ENCODE assay signal across 8 cellular contexts in genomic region chr6:132530293-132530974, GRCh38. TPM values are rescaled to one million over a fixed set of nuclear protein-coding genes. Genes with fewer than 3 reads are reported as not detected.
DNase-seq lines count a peak whose midpoint lies in the region; ATAC-seq and TF ChIP-seq lines count a peak whose summit lies in the region.

No MANE protein-coding gene starts in this region.

- H3K27ac ChIP-seq in AG04450 (ENCODE audit: low read depth, low read length) (no peak overlapping the region), mesenchymal stem cell (ENCODE audit: low read length, poor library complexity, severe bottlenecking) (no peak overlapping the region)

- H2BK12ac ChIP-seq in mesenchymal stem cell (ENCODE audit: low read length in 2 of 2), result no peak overlapping the region

- H3K27me3 ChIP-seq in AG04450 (ENCODE audit: control insufficient read depth, insufficient read depth, low read length) (peaks cover 7% of the 10 kb centered on the region), mesenchymal stem cell (ENCODE audit: control insufficient read depth in 1 of 2, insufficient read depth in 1 of 2, low read length in 2 of 2) (no peaks in the 10 kb centered on the region)

- no peak overlapping the region for H3K23ac ChIP-seq in mesenchymal stem cell (ENCODE audit: low read length in 2 of 2)

- TF ChIP-seq CTCF in AG04450 (IDR thresholded peaks at IDR 0.05; ENCODE audit: low read depth, low read length), result peak; percentile 76

- ATAC-seq in GM18861 (IDR thresholded peaks at IDR 0.05; ENCODE audit: unreplicated experiment), result peak; percentile 76
- peak; percentile 87 for ATAC-seq in HG03196 (IDR thresholded peaks at IDR 0.05; ENCODE audit: unreplicated experiment)

- H2AFZ ChIP-seq in mesenchymal stem cell (ENCODE audit: low read depth, low read length), result no peak overlapping the region

- H3K14ac ChIP-seq in mesenchymal stem cell (ENCODE audit: low read length in 2 of 2), result no peak overlapping the region

- CTCF ChIA-PET in AG04450 (lab: Charles Lee), result interaction anchor here (0.5 to 4.3 kb wide), 29 partner anchors 8 to 1002 kb away, joined by 3 to 25 read pairs (median 4); partner anchors contain the start of genes SLC18B1, STX7 and TAAR8

- no peak overlapping the region for H4K8ac ChIP-seq in mesenchymal stem cell (ENCODE audit: low read length)

- H3K18ac ChIP-seq in mesenchymal stem cell (ENCODE audit: low read depth in 1 of 2, low read length in 2 of 2), result no peak overlapping the region

- H3K36me3 ChIP-seq in mesenchymal stem cell (ENCODE audit: control insufficient read depth in 1 of 2, insufficient read depth in 2 of 2, low read depth in 1 of 2, low read length in 2 of 2), result no peaks in the 10 kb centered on the region

- H3K79me1 ChIP-seq in mesenchymal stem cell (replicated peaks; ENCODE audit: low read length, poor library complexity, severe bottlenecking), result no peaks in the 10 kb centered on the region

- H2BK15ac ChIP-seq in mesenchymal stem cell (ENCODE audit: low read depth, poor library complexity, severe bottlenecking), result no peak overlapping the region

- H3K4me3 ChIP-seq in AG04450 (ENCODE audit: low read depth, low read length) (no peak overlapping the region), mesenchymal stem cell (ENCODE audit: insufficient read depth in 1 of 2, low read depth in 1 of 2, low read length in 2 of 2) (peak overlapping the region in 1 of 2 experiments; percentile 45)

- no peak overlapping the region for H3K4ac ChIP-seq in mesenchymal stem cell (ENCODE audit: low read depth in 1 of 2, low read length in 2 of 2)

- H3K4me1 ChIP-seq in mesenchymal stem cell (ENCODE audit: control insufficient read depth, insufficient read depth, low read depth, low read length), result no peaks in the 10 kb centered on the region

- WGBS in mesenchymal stem cell, result 27% methylated on average over 9 of the region's 9 CpGs

- H3K4me2 ChIP-seq in mesenchymal stem cell (ENCODE audit: low read length, poor library complexity, severe bottlenecking), result peak overlapping the region; percentile 56

- no peak overlapping the region for H2BK5ac ChIP-seq in mesenchymal stem cell (ENCODE audit: low read depth, low read length, poor library complexity, severe bottlenecking)

- DNase-seq in AG04450 (ENCODE audit: low read depth, low spot score) (peak; percentile 29), NCI-H510A treated with DMSO at 0.1 percent for 48 hours (lab: John Stamatoyannopoulos, UW) (peak; percentile 45), ecto neural progenitor cell (ENCODE audit: low spot score) (peak; percentile 63), mesenchymal stem cell (peak; percentile 68)
- DNase-seq in activated CD4-positive, alpha-beta T cell treated with anti-CD3 and anti-CD28 coated beads, Interleukin-2, amount 50 U/mL, for 1 hour, result peak; percentile 59
- peak; percentile 23 to 30 for DNase-seq in stimulated activated CD8-positive, alpha-beta memory T cell treated with anti-CD3 and anti-CD28 coated beads, Interleukin-2, amount 100 ng/mL, for 48 hours (ENCODE audit: low read depth in 2 of 2)

- H4K91ac ChIP-seq in mesenchymal stem cell (ENCODE audit: low read length), result no peak overlapping the region

- POLR2A ChIA-PET in AG04450 (lab: Yijun Ruan, JAX), result no interaction called here

- H3K9ac ChIP-seq in mesenchymal stem cell (ENCODE audit: low read length), result no peak overlapping the region

- H2AK5ac ChIP-seq in mesenchymal stem cell (ENCODE audit: low read length, severe bottlenecking), result no peak overlapping the region

- H3K9me3 ChIP-seq in AG04450 (ENCODE audit: control insufficient read depth, insufficient read depth, low read length) (no peaks in the 10 kb centered on the region), mesenchymal stem cell (ENCODE audit: control insufficient read depth, low read length) (peaks cover 6% of the 10 kb centered on the region)

- H2BK120ac ChIP-seq in mesenchymal stem cell (ENCODE audit: low read depth, low read length), result no peak overlapping the region

RNA-seq across cellular contexts. Expression of gene TAAR9, which starts 7.6 kb away (rescaled TPM):
- polyA plus RNA-seq in AG04450 (2011; rRNA removed), result not detected in 2 replicates
- polyA minus RNA-seq in AG04450 (2011; rRNA and poly(A)+ RNA removed), result not detected in 2 replicates
- polyA plus RNA-seq in mesenchymal stem cell (2013, experiment 1 of 2), result not detected
- polyA plus RNA-seq in mesenchymal stem cell (2013, experiment 2 of 2), result not detected

RNA-seq across cellular contexts. Expression of gene STX7, which starts 17.5 kb away (rescaled TPM):
- 37.0 and 42.7 TPM in 2 replicates for polyA plus RNA-seq in AG04450 (2011; rRNA removed)
- 43.2 and 53.3 TPM in 2 replicates for polyA minus RNA-seq in AG04450 (2011; rRNA and poly(A)+ RNA removed)
- polyA plus RNA-seq in mesenchymal stem cell (2013, experiment 1 of 2), result 32.9 TPM
- polyA plus RNA-seq in mesenchymal stem cell (2013, experiment 2 of 2), result 31.0 TPM

RNA-seq across cellular contexts. Expression of gene TAAR8, which starts 22.0 kb away (rescaled TPM):
- polyA plus RNA-seq in AG04450 (2011; rRNA removed), result not detected in 2 replicates
- not detected in 2 replicates for polyA minus RNA-seq in AG04450 (2011; rRNA and poly(A)+ RNA removed)
- polyA plus RNA-seq in mesenchymal stem cell (2013, experiment 1 of 2), result not detected
- polyA plus RNA-seq in mesenchymal stem cell (2013, experiment 2 of 2), result not detected

RNA-seq across cellular contexts. Expression of gene TAAR6, which starts 39.7 kb away (rescaled TPM):
- polyA plus RNA-seq in AG04450 (2011; rRNA removed), result not detected in 2 replicates
- not detected in 2 replicates for polyA minus RNA-seq in AG04450 (2011; rRNA and poly(A)+ RNA removed)
- not detected for polyA plus RNA-seq in mesenchymal stem cell (2013, experiment 1 of 2)
- polyA plus RNA-seq in mesenchymal stem cell (2013, experiment 2 of 2), result not detected

RNA-seq across cellular contexts. Expression of gene TAAR5, which starts 59.1 kb away (rescaled TPM):
- not detected in 2 replicates for polyA plus RNA-seq in AG04450 (2011; rRNA removed)
- not detected in 2 replicates for polyA minus RNA-seq in AG04450 (2011; rRNA and poly(A)+ RNA removed)
- not detected for polyA plus RNA-seq in mesenchymal stem cell (2013, experiment 1 of 2)
- polyA plus RNA-seq in mesenchymal stem cell (2013, experiment 2 of 2), result not detected
